ENCODE assay signal across 13 cellular contexts in the genomic region with DNA sequence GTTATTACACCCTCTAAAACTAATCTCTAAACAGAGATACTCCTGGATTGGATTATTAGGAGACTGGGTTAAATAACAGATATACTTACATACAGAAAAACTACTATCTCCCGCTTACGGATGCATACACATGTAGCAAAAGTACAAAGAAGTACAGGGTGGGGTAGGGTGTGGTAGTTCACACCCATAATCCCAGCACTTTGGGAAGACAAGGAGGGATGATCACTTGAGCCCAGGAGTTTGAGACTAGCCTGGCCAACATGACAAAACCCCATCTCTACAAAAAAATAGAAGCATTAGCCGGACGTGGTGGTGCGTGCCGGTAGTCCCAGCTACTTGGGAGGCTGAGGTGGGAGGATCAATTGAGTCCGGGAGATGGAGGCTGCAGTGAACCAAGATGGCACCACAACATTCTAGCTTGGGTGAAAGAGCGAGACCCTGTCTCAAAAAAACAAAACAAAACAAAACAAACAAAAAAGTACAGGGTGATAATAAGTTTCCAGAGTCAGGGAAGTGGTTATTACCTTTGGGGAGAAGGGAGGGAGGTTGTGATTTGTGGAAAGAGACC. TPM values are rescaled to one million over a fixed set of nuclear protein-coding genes. Genes with fewer than 3 reads are reported as not detected.
DNase-seq lines count a peak whose midpoint lies in the region; ATAC-seq and TF ChIP-seq lines count a peak whose summit lies in the region.
"Had no signal": no experiment of that assay in that cellular context is flagged by ENCODE, and none has a peak within 500 bp of the region (broad histone marks: within the 10 kb centered on the region; RNA-seq: fewer than 3 reads in every experiment).

No MANE protein-coding gene starts in this region.

- ATAC-seq in activated naive CD8-positive, alpha-beta T cell treated with anti-CD3 and anti-CD28 coated beads, Interleukin-2, amount 50 U/mL, for 24 hours, result no peak
- ATAC-seq in activated naive CD8-positive, alpha-beta T cell treated with anti-CD3 and anti-CD28 coated beads, Interleukin-2, amount 10 ng/mL, durations not matched to agents 7 days and 5 days (ENCODE audit: low read depth), result no peak
- ATAC-seq in stimulated activated naive B cell treated with anti-CD40 and anti-IgM and Interleukin-4, amounts not matched to agents 10 μg/mL and 1 μg/mL and 100 μg/mL, for 72 hours (replicated peaks), result no peak

- POLR2A ChIA-PET in activated naive CD8-positive, alpha-beta T cell treated with anti-CD3 and anti-CD28 coated beads, Interleukin-2, amount 10 ng/mL, durations not matched to agents 7 days and 5 days (lab: Charles Lee), result interaction anchor here (0.6 to 17.2 kb wide), 7 partner anchors 8 to 153 kb away, joined by 4 to 580 read pairs (median 315); partner anchors contain the start of gene PIM1

- peaks cover 30% of the 10 kb centered on the region for H3K36me3 Mint-ChIP-seq in activated naive CD8-positive, alpha-beta T cell
- peaks cover 35% of the 10 kb centered on the region for H3K36me3 Mint-ChIP-seq in activated naive CD8-positive, alpha-beta T cell treated with anti-CD3 and anti-CD28 coated beads, Interleukin-2, amount 50 U/mL, for 24 hours (ENCODE audit: low read depth)
- H3K36me3 Mint-ChIP-seq in IgD-negative memory B cell (peaks cover 7% of the 10 kb centered on the region), nephron progenitor cell (ENCODE audit: low read depth) (peaks cover 24% of the 10 kb centered on the region)
- H3K36me3 Mint-ChIP-seq in activated naive CD8-positive, alpha-beta T cell treated with anti-CD3 and anti-CD28 coated beads, Interleukin-2, amount 10 ng/mL, durations not matched to agents 7 days and 5 days, result peaks cover 54% of the 10 kb centered on the region
- H3K36me3 Mint-ChIP-seq in stimulated activated naive B cell treated with anti-CD40 and anti-IgM and Interleukin-4, amounts not matched to agents 10 μg/mL and 1 μg/mL and 100 μg/mL, for 72 hours, result peaks cover 20 to 25% of the 10 kb centered on the region in 2 donors

- H3K27ac Mint-ChIP-seq in activated naive CD8-positive, alpha-beta T cell, result peak overlapping the region; percentile 77
- H3K27ac Mint-ChIP-seq in activated naive CD8-positive, alpha-beta T cell treated with anti-CD3 and anti-CD28 coated beads, Interleukin-2, amount 50 U/mL, for 24 hours, result no peak overlapping the region
- H3K27ac Mint-ChIP-seq in IgD-negative memory B cell (peak overlapping the region in 2 of 3 donors; percentile 55 to 75), nephron progenitor cell (no peak overlapping the region)
- peak overlapping the region; percentile 97 for H3K27ac Mint-ChIP-seq in activated naive CD8-positive, alpha-beta T cell treated with anti-CD3 and anti-CD28 coated beads, Interleukin-2, amount 10 ng/mL, durations not matched to agents 7 days and 5 days
- H3K27ac Mint-ChIP-seq in stimulated activated naive B cell treated with anti-CD40 and anti-IgM and Interleukin-4, amounts not matched to agents 10 μg/mL and 1 μg/mL and 100 μg/mL, for 72 hours, result peak overlapping the region; percentile 20
- H3K27ac Mint-ChIP-seq: progenitor cell of endocrine pancreas had no signal

- H3K27me3 Mint-ChIP-seq in activated naive CD8-positive, alpha-beta T cell, result no peaks in the 10 kb centered on the region
- H3K27me3 Mint-ChIP-seq in activated naive CD8-positive, alpha-beta T cell treated with anti-CD3 and anti-CD28 coated beads, Interleukin-2, amount 50 U/mL, for 24 hours, result no peaks in the 10 kb centered on the region
- H3K27me3 Mint-ChIP-seq in IgD-negative memory B cell (peaks cover 2% of the 10 kb centered on the region), nephron progenitor cell (ENCODE audit: low read depth, poor library complexity) (peaks cover 7% of the 10 kb centered on the region)
- no peaks in the 10 kb centered on the region for H3K27me3 Mint-ChIP-seq in activated naive CD8-positive, alpha-beta T cell treated with anti-CD3 and anti-CD28 coated beads, Interleukin-2, amount 10 ng/mL, durations not matched to agents 7 days and 5 days
- H3K27me3 Mint-ChIP-seq in stimulated activated naive B cell treated with anti-CD40 and anti-IgM and Interleukin-4, amounts not matched to agents 10 μg/mL and 1 μg/mL and 100 μg/mL, for 72 hours, result no peaks in the 10 kb centered on the region
- H3K27me3 Mint-ChIP-seq: progenitor cell of endocrine pancreas had no signal

- peak overlapping the region; percentile 57 for H3K4me3 Mint-ChIP-seq in activated naive CD8-positive, alpha-beta T cell
- no peak overlapping the region for H3K4me3 Mint-ChIP-seq in activated naive CD8-positive, alpha-beta T cell treated with anti-CD3 and anti-CD28 coated beads, Interleukin-2, amount 50 U/mL, for 24 hours
- peak overlapping the region in 1 of 4 donors; percentile 13 for H3K4me3 Mint-ChIP-seq in IgD-negative memory B cell
- peak overlapping the region; percentile 89 for H3K4me3 Mint-ChIP-seq in activated naive CD8-positive, alpha-beta T cell treated with anti-CD3 and anti-CD28 coated beads, Interleukin-2, amount 10 ng/mL, durations not matched to agents 7 days and 5 days
- no peak overlapping the region for H3K4me3 Mint-ChIP-seq in stimulated activated naive B cell treated with anti-CD40 and anti-IgM and Interleukin-4, amounts not matched to agents 10 μg/mL and 1 μg/mL and 100 μg/mL, for 72 hours
- H3K4me3 Mint-ChIP-seq in nephron progenitor cell, result no peak overlapping the region

- no peak for TF ChIP-seq CTCF in nephron progenitor cell (IDR thresholded peaks at IDR 0.05)

- peaks cover 68% of the 10 kb centered on the region for H3K4me1 Mint-ChIP-seq in activated naive CD8-positive, alpha-beta T cell (ENCODE audit: low read depth)
- peaks cover 72% of the 10 kb centered on the region for H3K4me1 Mint-ChIP-seq in activated naive CD8-positive, alpha-beta T cell treated with anti-CD3 and anti-CD28 coated beads, Interleukin-2, amount 50 U/mL, for 24 hours
- H3K4me1 Mint-ChIP-seq in IgD-negative memory B cell (peaks cover 28 to 47% (median 39%) of the 10 kb centered on the region in 3 donors), nephron progenitor cell (peaks cover 6% of the 10 kb centered on the region)
- peaks cover 67% of the 10 kb centered on the region for H3K4me1 Mint-ChIP-seq in activated naive CD8-positive, alpha-beta T cell treated with anti-CD3 and anti-CD28 coated beads, Interleukin-2, amount 10 ng/mL, durations not matched to agents 7 days and 5 days
- H3K4me1 Mint-ChIP-seq in stimulated activated naive B cell treated with anti-CD40 and anti-IgM and Interleukin-4, amounts not matched to agents 10 μg/mL and 1 μg/mL and 100 μg/mL, for 72 hours, result peaks cover 37 to 56% of the 10 kb centered on the region in 2 donors

- H3K9me3 Mint-ChIP-seq in activated naive CD8-positive, alpha-beta T cell (ENCODE audit: low read depth), result no peaks in the 10 kb centered on the region
- no peaks in the 10 kb centered on the region for H3K9me3 Mint-ChIP-seq in activated naive CD8-positive, alpha-beta T cell treated with anti-CD3 and anti-CD28 coated beads, Interleukin-2, amount 50 U/mL, for 24 hours
- H3K9me3 Mint-ChIP-seq in IgD-negative memory B cell (no peaks in the 10 kb centered on the region), nephron progenitor cell (no peaks in the 10 kb centered on the region)
- no peaks in the 10 kb centered on the region for H3K9me3 Mint-ChIP-seq in activated naive CD8-positive, alpha-beta T cell treated with anti-CD3 and anti-CD28 coated beads, Interleukin-2, amount 10 ng/mL, durations not matched to agents 7 days and 5 days
- H3K9me3 Mint-ChIP-seq in stimulated activated naive B cell treated with anti-CD40 and anti-IgM and Interleukin-4, amounts not matched to agents 10 μg/mL and 1 μg/mL and 100 μg/mL, for 72 hours, result no peaks in the 10 kb centered on the region

- no peak for DNase-seq in activated naive CD8-positive, alpha-beta T cell treated with anti-CD3 and anti-CD28 coated beads, Interleukin-2, amount 50 U/mL, for 24 hours
- no peak for DNase-seq in activated naive CD8-positive, alpha-beta T cell treated with anti-CD3 and anti-CD28 coated beads, Interleukin-2, amount 10 ng/mL, durations not matched to agents 7 days and 5 days
- no peak for DNase-seq in stimulated activated naive B cell treated with anti-CD40 and anti-IgM and Interleukin-4, amounts not matched to agents 10 μg/mL and 1 μg/mL and 100 μg/mL, for 72 hours
- DNase-seq in stimulated activated CD4-positive, alpha-beta T cell treated with anti-CD3 and anti-CD28 coated beads, Interleukin-2, amount 100 ng/mL, for 24 hours, result no peak
- DNase-seq in nephron progenitor cell, result no peak
- DNase-seq: Caco-2; NCI-H1105; NCI-H510A; stimulated activated CD4-positive, alpha-beta T cell treated with anti-CD3 and anti-CD28 coated beads, Interleukin-1b, Interleukin-23, amount 100 ng/mL, for 48 hours; stimulated activated naive CD4-positive, alpha-beta T cell treated with Interleukin-2 at 50 U/mL for 16 hours had no signal

RNA-seq across cellular contexts. Expression of gene PIM1, which starts 8.1 kb away (rescaled TPM):
- 31.1 TPM for polyA plus RNA-seq in IgD-negative memory B cell
- total RNA-seq in activated naive CD8-positive, alpha-beta T cell treated with anti-CD3 and anti-CD28 coated beads, Interleukin-2, amount 10 ng/mL, durations not matched to agents 7 days and 5 days, result 100 to 1,000 TPM; 428 to 445 TPM

Comparison
In these comparisons a context has a peak if more than half of its experiments do, and no peak if none do; other contexts are left out.
1. H3K27ac Mint-ChIP-seq: peak in activated naive CD8-positive, alpha-beta T cell (single experiment), IgD-negative memory B cell (2 of 3), activated naive CD8-positive, alpha-beta T cell treated with anti-CD3 and anti-CD28 coated beads, Interleukin-2, amount 10 ng/mL, durations not matched to agents 7 days and 5 days (single experiment) and stimulated activated naive B cell treated with anti-CD40 and anti-IgM and Interleukin-4, amounts not matched to agents 10 μg/mL and 1 μg/mL and 100 μg/mL, for 72 hours (single experiment); none in activated naive CD8-positive, alpha-beta T cell treated with anti-CD3 and anti-CD28 coated beads, Interleukin-2, amount 50 U/mL, for 24 hours (single experiment) and nephron progenitor cell (single experiment).
2. H3K4me3 Mint-ChIP-seq: peak in activated naive CD8-positive, alpha-beta T cell (single experiment) and activated naive CD8-positive, alpha-beta T cell treated with anti-CD3 and anti-CD28 coated beads, Interleukin-2, amount 10 ng/mL, durations not matched to agents 7 days and 5 days (single experiment); none in activated naive CD8-positive, alpha-beta T cell treated with anti-CD3 and anti-CD28 coated beads, Interleukin-2, amount 50 U/mL, for 24 hours (single experiment), stimulated activated naive B cell treated with anti-CD40 and anti-IgM and Interleukin-4, amounts not matched to agents 10 μg/mL and 1 μg/mL and 100 μg/mL, for 72 hours (0 of 2) and nephron progenitor cell (single experiment).